ENCODE assay signal across 25 cellular contexts in genomic region chr1:67201891-67202290, GRCh38. TPM values are rescaled to one million over a fixed set of nuclear protein-coding genes. Genes with fewer than 3 reads are reported as not detected.
"Had no signal": no experiment of that assay in that cellular context is flagged by ENCODE, and none has a peak within 500 bp of the region (broad histone marks: within the 10 kb centered on the region; RNA-seq: fewer than 3 reads in every experiment).

No MANE protein-coding gene starts in this region.

- H3K36me3 ChIP-seq: left ventricle myocardium inferior, neural progenitor cell, spleen, thoracic aorta, WERI-Rb-1 had no signal

- H3K4me3 ChIP-seq: coronary artery, left ventricle myocardium inferior, neural progenitor cell, spleen, thoracic aorta had no signal

- H2AFZ ChIP-seq: neural progenitor cell had no signal

- H3K4me1 ChIP-seq: left ventricle myocardium inferior, neural progenitor cell, spleen had no signal

- H3K27me3 ChIP-seq: neural progenitor cell, spleen had no signal

- H3K4me2 ChIP-seq: neural progenitor cell had no signal

- H3K9me3 ChIP-seq: left ventricle myocardium inferior, spleen, thoracic aorta had no signal

- DNase-seq: activated CD4-positive, alpha-beta T cell treated with anti-CD3 and anti-CD28 coated beads, Interleukin-2, amount 10 ng/mL, durations not matched to agents 7 days and 5 days; activated CD4-positive, CD25-positive, alpha-beta regulatory T cell treated with anti-CD3 and anti-CD28 coated beads, Interleukin-2, amount 50 U/mL, for 72 hours; activated CD8-positive, alpha-beta memory T cell treated with anti-CD3 and anti-CD28 coated beads, Interleukin-2, amount 10 ng/mL, durations not matched to agents 7 days and 5 days; activated CD8-positive, alpha-beta T cell treated with anti-CD3 and anti-CD28 coated beads for 36 hours; activated gamma-delta T cell treated with Interleukin-2 at 50 U/mL for 16 hours; activated T-cell treated with anti-CD3 and anti-CD28 coated beads for 4 hours; cerebellar nuclear complex; endodermal cell; hippocampal formation; left ventricle myocardium inferior; naive thymus-derived CD8-positive, alpha-beta T cell; retina; spleen; stimulated activated CD4-positive, alpha-beta T cell treated with anti-CD3 and anti-CD28 coated beads, Interleukin-4, amount 100 ng/mL, for 1 hour; stimulated activated naive CD4-positive, alpha-beta T cell; WERI-Rb-1 had no signal

- H3K9ac ChIP-seq: neural progenitor cell had no signal

- H3K27ac ChIP-seq: coronary artery, epithelial cell of prostate, left ventricle myocardium inferior, neural progenitor cell, spleen, thoracic aorta, WERI-Rb-1 had no signal

RNA-seq across cellular contexts. Expression of gene IL23R, which starts 35.6 kb away (rescaled TPM):
- total RNA-seq: endodermal cell; fibroblast of lung; frontal cortex; left ventricle myocardium inferior; lung microvascular endothelial cell; naive thymus-derived CD8-positive, alpha-beta T cell; posterior vena cava; thoracic aorta had no signal
- polyA plus RNA-seq: adipose tissue; fibroblast of lung; naive thymus-derived CD8-positive, alpha-beta T cell had no signal
